ENCODE assay signal across 2 cellular contexts in genomic region chr3:128486157-128486691, GRCh38.
TF ChIP-seq lines count a peak whose summit lies in the region.

No MANE protein-coding gene starts in this region.

TF ChIP-seq in SK-N-SH, 30 proteins besides CTCF, POLR2A, EP300 and RAD21:
- no peak for TF ChIP-seq RFX5 (IDR thresholded peaks at IDR 0.05; ENCODE audit: low read length)
- TF ChIP-seq TCF12 (IDR thresholded peaks at IDR 0.05): no peak
- no peak for TF ChIP-seq JUND (IDR thresholded peaks at IDR 0.05)
- TF ChIP-seq YY1 (IDR thresholded peaks at IDR 0.05; ENCODE audit: low read depth): no peak
- no peak for TF ChIP-seq FOXM1 (IDR thresholded peaks at IDR 0.05; ENCODE audit: low read depth)
- no peak for TF ChIP-seq CHD2 (IDR thresholded peaks at IDR 0.05; ENCODE audit: low read length, partially characterized antibody)
- TF ChIP-seq GATA2 (CRISPR knock-in tag; IDR thresholded peaks at IDR 0.05): no peak
- TF ChIP-seq REST (IDR thresholded peaks at IDR 0.05; ENCODE audit: low read depth, low read length): no peak
- no peak for TF ChIP-seq FOSL2 (IDR thresholded peaks at IDR 0.05; ENCODE audit: borderline replicate concordance, low read depth)

TF ChIP-seq in SK-N-SH treated with all-trans-retinoic acid at 6 μM for 48 hours, 23 proteins besides CTCF, POLR2A, EP300 and RAD21:
- no peak for TF ChIP-seq TOX (CRISPR knock-in tag; IDR thresholded peaks at IDR 0.05; ENCODE audit: borderline replicate concordance)
- TF ChIP-seq ZFP30 (CRISPR knock-in tag; IDR thresholded peaks at IDR 0.05): no peak
- no peak for TF ChIP-seq ZNF565 (CRISPR knock-in tag; conservative IDR thresholded peaks at IDR 0.05; ENCODE audit: low read depth)
- no peak for TF ChIP-seq ZNF70 (CRISPR knock-in tag; IDR thresholded peaks at IDR 0.05)
- TF ChIP-seq POU6F1 (CRISPR knock-in tag; IDR thresholded peaks at IDR 0.05; ENCODE audit: borderline replicate concordance, low read depth): no peak
- TF ChIP-seq CSRNP3 (CRISPR knock-in tag; IDR thresholded peaks at IDR 0.05): no peak
- no peak for TF ChIP-seq OSR1 (CRISPR knock-in tag; IDR thresholded peaks at IDR 0.05)
- no peak for TF ChIP-seq GLIS3 (CRISPR knock-in tag; IDR thresholded peaks at IDR 0.05)
- TF ChIP-seq SNAI2 (CRISPR knock-in tag; IDR thresholded peaks at IDR 0.05): no peak
- no peak for TF ChIP-seq PPARA (CRISPR knock-in tag; IDR thresholded peaks at IDR 0.05; ENCODE audit: borderline replicate concordance)
- TF ChIP-seq ISL1 (CRISPR knock-in tag; IDR thresholded peaks at IDR 0.05): no peak
- TF ChIP-seq TSHZ2 (CRISPR knock-in tag; IDR thresholded peaks at IDR 0.05): no peak
- TF ChIP-seq ZC3H10 (CRISPR knock-in tag; IDR thresholded peaks at IDR 0.05): no peak
- no peak for TF ChIP-seq ESRRG (CRISPR knock-in tag; IDR thresholded peaks at IDR 0.05)
- no peak for TF ChIP-seq ZFP3 (CRISPR knock-in tag; IDR thresholded peaks at IDR 0.05)
- no peak for TF ChIP-seq RARB (CRISPR knock-in tag; IDR thresholded peaks at IDR 0.05)
- TF ChIP-seq ZNF8 (CRISPR knock-in tag; IDR thresholded peaks at IDR 0.05): no peak
- TF ChIP-seq ARNTL (CRISPR knock-in tag; IDR thresholded peaks at IDR 0.05; ENCODE audit: borderline replicate concordance, low read depth): no peak
